In the genomic region with DNA sequence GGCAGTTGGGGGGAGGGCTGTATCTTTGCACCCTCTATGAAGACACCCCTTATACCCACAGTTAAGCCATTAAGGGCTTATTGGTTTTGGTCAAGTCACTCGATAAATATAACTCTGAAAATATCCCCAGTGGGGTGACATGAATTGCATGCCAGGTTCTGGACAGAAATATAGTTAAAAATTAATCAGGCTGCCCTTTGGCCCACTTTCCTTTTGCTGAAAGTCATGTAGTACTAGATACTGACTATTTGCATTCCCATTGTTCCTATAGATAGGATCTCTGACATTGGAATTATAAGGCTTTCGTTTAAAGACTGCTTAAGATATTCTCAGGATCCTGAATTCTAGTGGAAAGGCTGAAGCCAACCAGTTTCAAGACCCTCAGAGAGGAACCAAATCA, we compare ENCODE assay signal across 12 cellular contexts.
"Had no signal": no experiment of that assay in that cellular context is flagged by ENCODE, and none has a peak within 500 bp of the region (broad histone marks: within the 10 kb centered on the region; RNA-seq: fewer than 3 reads in every experiment).

No MANE protein-coding gene starts in this region.

- H3K9me3 ChIP-seq: left lung had no signal

- H3K27ac ChIP-seq: cardiac muscle cell, left lung, neural progenitor cell, WERI-Rb-1 had no signal

- H2AFZ ChIP-seq: neural progenitor cell had no signal

- H3K36me3 ChIP-seq: cardiac muscle cell, left lung, neural progenitor cell, WERI-Rb-1 had no signal

- H3K27me3 ChIP-seq: cardiac muscle cell, left lung, neural progenitor cell had no signal

- H3K4me3 ChIP-seq: cardiac muscle cell, left lung, neural progenitor cell had no signal

- H3K9ac ChIP-seq: neural progenitor cell had no signal

- H3K4me2 ChIP-seq: neural progenitor cell had no signal

- H3K4me1 ChIP-seq: left lung, neural progenitor cell had no signal

- ATAC-seq: effector memory CD8-positive, alpha-beta T cell; left lung; naive thymus-derived CD4-positive, alpha-beta T cell; sciatic nerve; stimulated activated memory B cell treated with anti-CD40 and anti-IgM and Interleukin-4, amounts not matched to agents 10 μg/mL and 1 μg/mL and 100 μg/mL, for 72 hours had no signal

- DNase-seq: activated CD4-positive, alpha-beta T cell treated with anti-CD3 and anti-CD28 coated beads, Interleukin-2, amount 50 U/mL, for 4 hours; activated gamma-delta T cell treated with Interleukin-2 at 50 U/mL for 16 hours; dermis blood vessel endothelial cell; effector memory CD8-positive, alpha-beta T cell; left lung; naive thymus-derived CD4-positive, alpha-beta T cell; stimulated activated CD4-positive, alpha-beta T cell treated with anti-CD3 and anti-CD28 coated beads, Interleukin-4, amount 100 ng/mL, for 4 hours; WERI-Rb-1 had no signal
